In genomic region chr16:30040221-30040620, GRCh38 we compare ENCODE assay signal across 19 cellular contexts. TPM values are rescaled to one million over a fixed set of nuclear protein-coding genes. Genes with fewer than 3 reads are reported as not detected.
"Had no signal": no experiment of that assay in that cellular context is flagged by ENCODE, and none has a peak within 500 bp of the region (broad histone marks: within the 10 kb centered on the region; RNA-seq: fewer than 3 reads in every experiment).

No MANE protein-coding gene starts in this region.

- H3K27ac ChIP-seq: dorsolateral prefrontal cortex, gastrocnemius medialis, heart left ventricle, transverse colon had no signal

- DNase-seq: activated CD4-positive, alpha-beta T cell treated with anti-CD3 and anti-CD28 coated beads, Interleukin-2, amount 50 U/mL, for 4 hours; activated CD4-positive, CD25-positive, alpha-beta regulatory T cell treated with anti-CD3 and anti-CD28 coated beads, Interleukin-2, amount 50 U/mL, for 72 hours; activated effector memory CD4-positive, alpha-beta T cell treated with Interleukin-2 at 50 U/mL for 16 hours; activated naive CD4-positive, alpha-beta T cell treated with anti-CD3 and anti-CD28 coated beads, Interleukin-2, amount 50 U/mL, for 16 hours; activated T-cell treated with anti-CD3 and anti-CD28 coated beads, Interleukin-2, amount 50 U/mL, for 1 hour; dorsolateral prefrontal cortex; erythroblast; gastrocnemius medialis; heart left ventricle; nephron progenitor cell; occipital lobe; stimulated activated CD4-positive, alpha-beta T cell treated with anti-CD3 and anti-CD28 coated beads, Interleukin-2, amount 100 ng/mL, for 48 hours; stimulated activated naive CD8-positive, alpha-beta T cell treated with anti-CD3 and anti-CD28 coated beads, Interleukin-15, Interleukin-2, amounts not matched to agents 100 U/mL and 50 U/mL, for 24 hours; transverse colon had no signal

- ATAC-seq: gastrocnemius medialis; heart left ventricle; stimulated activated naive CD8-positive, alpha-beta T cell treated with anti-CD3 and anti-CD28 coated beads, Interleukin-15, Interleukin-2, amounts not matched to agents 100 U/mL and 50 U/mL, for 24 hours had no signal

- H3K36me3 ChIP-seq: gastrocnemius medialis, heart left ventricle, transverse colon had no signal

- H3K4me1 ChIP-seq: gastrocnemius medialis, heart left ventricle, transverse colon had no signal

- H3K4me3 ChIP-seq: dorsolateral prefrontal cortex, gastrocnemius medialis, heart left ventricle, transverse colon had no signal

- H3K9me3 ChIP-seq: gastrocnemius medialis, heart left ventricle, transverse colon had no signal

RNA-seq across cellular contexts. Expression of gene TLCD3B, which starts 9.2 kb away (rescaled TPM):
- total RNA-seq: heart left ventricle, lower leg skin, mesenteric fat pad, posterior vena cava, transverse colon had no signal
- polyA plus RNA-seq: heart left ventricle had no signal

RNA-seq across cellular contexts. Expression of gene C16orf92, which starts 17.2 kb away (rescaled TPM):
- total RNA-seq: dorsolateral prefrontal cortex, gastrocnemius medialis, heart left ventricle, lower leg skin, mesenteric fat pad, occipital lobe, posterior vena cava, skeletal muscle tissue, transverse colon had no signal
- polyA plus RNA-seq: adipose tissue, heart left ventricle had no signal

RNA-seq across cellular contexts. Expression of gene DOC2A, which starts 29.4 kb away (rescaled TPM):
- total RNA-seq: gastrocnemius medialis had no signal
